ENCODE assay signal across 18 cellular contexts in the genomic region with DNA sequence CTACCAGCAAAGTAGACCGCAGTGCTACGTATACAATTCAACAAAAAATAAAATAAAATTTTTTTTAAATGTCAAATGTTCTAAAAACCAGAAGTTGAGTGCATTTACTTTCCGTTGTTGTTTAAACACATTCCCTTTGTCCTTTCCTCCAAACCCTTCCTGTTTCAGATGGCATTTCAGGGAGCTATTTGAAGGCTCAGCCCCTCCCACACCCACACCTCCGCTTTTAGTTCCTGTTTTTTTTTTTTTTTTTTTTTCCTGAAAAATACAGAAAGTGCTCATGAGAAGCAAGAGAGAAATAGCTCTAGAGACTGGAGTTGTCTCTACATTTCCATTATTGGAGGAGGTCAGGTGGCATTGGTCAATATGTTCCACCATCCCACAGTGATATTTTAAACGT.
DNase-seq lines count a peak whose midpoint lies in the region; ATAC-seq and TF ChIP-seq lines count a peak whose summit lies in the region.
"Had no signal": no experiment of that assay in that cellular context is flagged by ENCODE, and none has a peak within 500 bp of the region (broad histone marks: within the 10 kb centered on the region; RNA-seq: fewer than 3 reads in every experiment).

No MANE protein-coding gene starts in this region.

- no peaks in the 10 kb centered on the region for H3K79me2 ChIP-seq in GM23338 (replicated peaks; ENCODE audit: insufficient read depth)

- peaks cover 4% of the 10 kb centered on the region; the same call in 2 of the 3 replicates for H3K4me1 Mint-ChIP-seq in GM23338
- H3K4me1 Mint-ChIP-seq in endothelial cell (ENCODE audit: unreplicated experiment): peaks cover 7% of the 10 kb centered on the region
- no peaks in the 10 kb centered on the region for H3K4me1 Mint-ChIP-seq in HFFc6 (ENCODE audit: low read depth)

- no peak for TF ChIP-seq POLR2A in NB4 (IDR thresholded peaks at IDR 0.05; ENCODE audit: extremely low read depth, insufficient read length)

- H3K27ac ChIP-seq in GM23338 (ENCODE audit: low read depth) (no peak overlapping the region), heart right ventricle (no peak overlapping the region)
- H3K27ac ChIP-seq: A549; BLaER1 treated with 17β-estradiol and CSF1 and Interleukin-3, amounts not matched to agents 10 nM and 100 nM; GM23248; RWPE1 had no signal

- no peak for TF ChIP-seq CTCF in GM23338 (conservative IDR thresholded peaks at IDR 0.05; ENCODE audit: low read depth in 2 of 2)
- no peak for TF ChIP-seq CTCF in NB4 (IDR thresholded peaks at IDR 0.05; ENCODE audit: low read depth, low read length)
- no peak for TF ChIP-seq CTCF in endothelial cell (IDR thresholded peaks at IDR 0.05; ENCODE audit: unreplicated experiment)
- TF ChIP-seq CTCF in HFFc6 (IDR thresholded peaks at IDR 0.05): no peak
- no peak for TF ChIP-seq CTCF in heart right ventricle (IDR thresholded peaks at IDR 0.05)

- H3K9me2 ChIP-seq in GM23338 (ENCODE audit: insufficient read depth): no peaks in the 10 kb centered on the region

- no peaks in the 10 kb centered on the region for H3K36me3 Mint-ChIP-seq in GM23338 (ENCODE audit: low read depth)
- H3K36me3 Mint-ChIP-seq in endothelial cell (ENCODE audit: low read depth, unreplicated experiment): no peaks in the 10 kb centered on the region
- no peaks in the 10 kb centered on the region for H3K36me3 Mint-ChIP-seq in HFFc6 (ENCODE audit: low read depth)
- H3K36me3 Mint-ChIP-seq: IgD-negative memory B cell had no signal

- no peaks in the 10 kb centered on the region for H4K20me1 ChIP-seq in GM23338 (replicated peaks; ENCODE audit: insufficient read depth)
- H4K20me1 ChIP-seq: BLaER1 treated with 17β-estradiol and CSF1 and Interleukin-3, amounts not matched to agents 10 nM and 100 nM had no signal

- H3K4me3 ChIP-seq in GM23338 (no peak overlapping the region), NB4 (ENCODE audit: low read depth, low read length) (no peak overlapping the region), heart right ventricle (no peak overlapping the region)
- H3K4me3 ChIP-seq: A549; BLaER1 treated with 17β-estradiol and CSF1 and Interleukin-3, amounts not matched to agents 10 nM and 100 nM; GM12878; GM23248 had no signal

- H3K27me3 ChIP-seq in GM23338 (ENCODE audit: insufficient read depth) (no peaks in the 10 kb centered on the region), heart right ventricle (no peaks in the 10 kb centered on the region)
- H3K27me3 ChIP-seq: BLaER1 treated with 17β-estradiol and CSF1 and Interleukin-3, amounts not matched to agents 10 nM and 100 nM had no signal

- H3F3A ChIP-seq in GM23338 (replicated peaks; ENCODE audit: low read depth): no peaks in the 10 kb centered on the region

- peaks cover 4% of the 10 kb centered on the region for H3K27me3 Mint-ChIP-seq in GM23338 (ENCODE audit: insufficient read depth, low read depth, poor library complexity)
- H3K27me3 Mint-ChIP-seq in endothelial cell (ENCODE audit: unreplicated experiment): peaks cover 2% of the 10 kb centered on the region
- H3K27me3 Mint-ChIP-seq in HFFc6 (ENCODE audit: insufficient read depth): no peaks in the 10 kb centered on the region
- H3K27me3 Mint-ChIP-seq: IgD-negative memory B cell had no signal

- H3K9me3 ChIP-seq in heart right ventricle: peaks cover 0 to 6% (median 0%) of the 10 kb centered on the region in 11 donors
- H3K9me3 ChIP-seq: A549; BLaER1 treated with 17β-estradiol and CSF1 and Interleukin-3, amounts not matched to agents 10 nM and 100 nM had no signal

- H3K4me1 ChIP-seq in GM23338 (ENCODE audit: insufficient read depth) (no peaks in the 10 kb centered on the region), heart right ventricle (no peaks in the 10 kb centered on the region)
- H3K4me1 ChIP-seq: A549 had no signal

- no peak overlapping the region for H2AFZ ChIP-seq in GM23338
- H2AFZ ChIP-seq: GM23248 had no signal

- WGBS in heart right ventricle, 2 donors: 64 to 65% methylated on average over 5 of the region's 5 CpGs

- intact Hi-C loops in heart right ventricle (cut with DNase I): no loop called here

- H3K4me2 ChIP-seq in GM23338: no peak overlapping the region
- H3K4me2 ChIP-seq: A549 had no signal

- H3K27ac Mint-ChIP-seq in GM23338 (peak overlapping the region; percentile 80; the same call in 1 of the 2 replicates), endothelial cell (ENCODE audit: unreplicated experiment) (peak overlapping the region; percentile 72), HFFc6 (no peak overlapping the region)
- H3K27ac Mint-ChIP-seq: IgD-negative memory B cell had no signal

- H3K36me3 ChIP-seq in GM23338 (ENCODE audit: insufficient read depth) (no peaks in the 10 kb centered on the region), heart right ventricle (no peaks in the 10 kb centered on the region)
- H3K36me3 ChIP-seq: BLaER1 treated with 17β-estradiol and CSF1 and Interleukin-3, amounts not matched to agents 10 nM and 100 nM had no signal

- peak; percentile 35 for DNase-seq in GM23338 (ENCODE audit: low spot score)
- DNase-seq in NB4 (ENCODE audit: low read depth): peak; percentile 25
- DNase-seq in SKM-1 treated with dmso at 0.1 percent for 144 hours (lab: John Stamatoyannopoulos, UW; ENCODE audit: unreplicated experiment): peak; percentile 4
- DNase-seq in endothelial cell (ENCODE audit: low spot score): no peak
- DNase-seq in HFFc6: no peak
- no peak for DNase-seq in heart right ventricle
- DNase-seq in stimulated activated naive CD4-positive, alpha-beta T cell (lab: John Stamatoyannopoulos, UW): no peak
- DNase-seq: DMS79 treated with DMSO at 0.1 percent for 48 hours, GM23248, NCI-H1092, NCI-H2081 treated with DMSO at 0.1 percent for 48 hours, NCI-H510A had no signal

- ATAC-seq in GM23338 (no peak), HG03571 (IDR thresholded peaks at IDR 0.05; ENCODE audit: unreplicated experiment) (no peak), heart right ventricle (no peak)
- ATAC-seq: A549, GM12878 had no signal

- H3K4me3 Mint-ChIP-seq in GM23338: no peak overlapping the region
- H3K4me3 Mint-ChIP-seq in endothelial cell (ENCODE audit: unreplicated experiment): no peak overlapping the region
- no peak overlapping the region for H3K4me3 Mint-ChIP-seq in HFFc6
- H3K4me3 Mint-ChIP-seq: IgD-negative memory B cell had no signal

- H3K9me3 Mint-ChIP-seq in GM23338 (peaks cover 3% of the 10 kb centered on the region; the same call in 1 of the 3 replicates), endothelial cell (ENCODE audit: unreplicated experiment) (no peaks in the 10 kb centered on the region), HFFc6 (peaks cover 18% of the 10 kb centered on the region)

TF ChIP-seq in GM23338, 12 proteins besides CTCF, POLR2A, EP300 and RAD21:
- TF ChIP-seq NANOG (IDR thresholded peaks at IDR 0.05; ENCODE audit: borderline replicate concordance): no peak
- TF ChIP-seq EZH2 (IDR thresholded peaks at IDR 0.05; ENCODE audit: low read depth, unreplicated experiment): no peak
- TF ChIP-seq ZNF331 (CRISPR knock-in tag; IDR thresholded peaks at IDR 0.05; ENCODE audit: low read depth): no peak
- no peak for TF ChIP-seq ZNF114 (CRISPR knock-in tag; IDR thresholded peaks at IDR 0.05)
- TF ChIP-seq CREB1 (CRISPR knock-in tag; IDR thresholded peaks at IDR 0.05; ENCODE audit: low read depth): no peak
- TF ChIP-seq POLR2AphosphoS5 (IDR thresholded peaks at IDR 0.05; ENCODE audit: low read depth): no peak

Comparison
In these comparisons a context has a peak if more than half of its experiments do, and no peak if none do; other contexts are left out.
1. DNase-seq: peak in GM23338 (single experiment), NB4 (single experiment) and SKM-1 treated with dmso at 0.1 percent for 144 hours (single experiment); none in endothelial cell (single experiment), HFFc6 (single experiment), heart right ventricle (0 of 2) and stimulated activated naive CD4-positive, alpha-beta T cell (0 of 6).